ENCODE assay signal across 8 cellular contexts in the genomic region with DNA sequence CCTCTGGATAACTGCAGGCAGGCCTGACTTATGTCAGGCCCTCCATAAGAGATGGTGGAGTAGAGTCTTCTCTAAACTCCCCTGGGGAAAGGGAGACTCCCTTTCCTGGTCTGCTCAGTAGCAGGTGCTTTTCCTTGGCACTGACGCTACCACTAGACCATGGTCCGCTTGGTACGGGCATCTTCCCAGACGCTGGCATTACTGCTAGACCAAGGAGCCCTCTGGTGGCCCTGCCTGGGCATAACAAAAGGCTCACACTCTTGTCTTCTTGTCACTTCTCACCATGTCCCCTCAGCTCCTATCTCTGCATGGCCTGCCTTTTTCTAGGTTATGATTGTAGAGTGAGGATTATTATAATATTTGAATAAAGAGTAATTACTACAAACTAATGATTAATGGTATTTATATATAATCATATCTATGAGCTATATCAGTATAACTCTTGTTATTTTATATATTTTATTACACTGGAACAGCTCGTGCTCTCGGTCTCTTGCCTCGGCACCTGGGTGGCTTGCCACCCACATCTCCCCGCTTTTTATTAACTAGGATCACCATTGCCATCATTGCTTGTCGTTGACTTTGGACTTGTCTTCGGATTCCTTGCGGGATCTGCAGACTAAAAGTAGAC. TPM values are rescaled to one million over a fixed set of nuclear protein-coding genes. Genes with fewer than 3 reads are reported as not detected.
DNase-seq lines count a peak whose midpoint lies in the region; ATAC-seq and TF ChIP-seq lines count a peak whose summit lies in the region.

No MANE protein-coding gene starts in this region.

- H3K9me3 ChIP-seq in SK-N-SH (no peaks in the 10 kb centered on the region), suprapubic skin (no peaks in the 10 kb centered on the region)
- H3K9me3 ChIP-seq in effector memory CD4-positive, alpha-beta T cell (ENCODE audit: control insufficient read depth, low read length) = no peaks in the 10 kb centered on the region

- H3F3A ChIP-seq in SK-N-SH (replicated peaks; ENCODE audit: insufficient read depth) = peaks cover 26% of the 10 kb centered on the region

- WGBS in SK-N-SH (ENCODE audit: low lambda C conversion rate) = 57% methylated on average over 11 of the region's 11 CpGs
- WGBS in suprapubic skin = 57% methylated on average over 11 of the region's 11 CpGs

- peak; percentile 67 for TF ChIP-seq CTCF in SK-N-SH (IDR thresholded peaks at IDR 0.05)
- TF ChIP-seq CTCF in suprapubic skin (IDR thresholded peaks at IDR 0.05) = peak; percentile 60 to 69

- H3K9ac ChIP-seq in SK-N-SH = no peak overlapping the region

- TF ChIP-seq RAD21 in SK-N-SH (IDR thresholded peaks at IDR 0.05; ENCODE audit: low read length) = peak; percentile 78

- ATAC-seq in SK-N-SH treated with all-trans-retinoic acid at 6 μM for 48 hours = no peak
- no peak for ATAC-seq in GM21367 (IDR thresholded peaks at IDR 0.05; ENCODE audit: unreplicated experiment)

- no peaks in the 10 kb centered on the region for H3K36me3 ChIP-seq in SK-N-SH (replicated peaks in 1 of 2; ENCODE audit: control insufficient read depth in 1 of 2, insufficient read depth in 2 of 2, low read length in 1 of 2)
- H3K36me3 ChIP-seq in effector memory CD4-positive, alpha-beta T cell (ENCODE audit: control insufficient read depth, insufficient read depth, low read length) = no peaks in the 10 kb centered on the region
- no peaks in the 10 kb centered on the region for H3K36me3 ChIP-seq in suprapubic skin

- H3K27ac ChIP-seq in SK-N-SH (ENCODE audit: low read depth in 2 of 2, low read length in 1 of 2) (no peak overlapping the region), suprapubic skin (no peak overlapping the region)
- H3K27ac ChIP-seq in effector memory CD4-positive, alpha-beta T cell (ENCODE audit: insufficient read depth, low read length, poor library complexity, severe bottlenecking) = no peak overlapping the region

- H2AFZ ChIP-seq in SK-N-SH (ENCODE audit: low read depth) = no peak overlapping the region

- H3K4me2 ChIP-seq in SK-N-SH = no peak overlapping the region

- TF ChIP-seq EP300 in SK-N-SH (IDR thresholded peaks at IDR 0.05; ENCODE audit: borderline replicate concordance in 1 of 2, low read depth in 1 of 2, low read length in 1 of 2) = no peak
- TF ChIP-seq EP300 in suprapubic skin (IDR thresholded peaks at IDR 0.05) = no peak

- DNase-seq in SK-N-SH (no peak), NCI-H446 (lab: John Stamatoyannopoulos, UW) (peak; percentile 27 to 62), myocyte (ENCODE audit: low read depth) (peak; percentile 84), suprapubic skin (ENCODE audit: low spot score in 2 of 2) (peak in 1 of 2 donors; percentile 80)
- peak; percentile 62 to 65 for DNase-seq in activated CD4-positive, alpha-beta T cell treated with anti-CD3 and anti-CD28 coated beads, Interleukin-2, amount 50 U/mL, for 4 hours
- peak; percentile 20 to 45 (median 32) for DNase-seq in effector memory CD4-positive, alpha-beta T cell

- no peaks in the 10 kb centered on the region for H4K20me1 ChIP-seq in SK-N-SH (ENCODE audit: insufficient read depth)

- H3K4me3 ChIP-seq in SK-N-SH (ENCODE audit: low read depth in 2 of 2, low read length in 1 of 2) = no peak overlapping the region
- H3K4me3 ChIP-seq in effector memory CD4-positive, alpha-beta T cell (ENCODE audit: insufficient read depth, low read depth, low read length, poor library complexity, severe bottlenecking) = no peak overlapping the region
- no peak overlapping the region for H3K4me3 ChIP-seq in suprapubic skin

- no peaks in the 10 kb centered on the region for H3K79me2 ChIP-seq in SK-N-SH (ENCODE audit: insufficient read depth)

- H3K27me3 ChIP-seq in SK-N-SH (ENCODE audit: insufficient read depth) (no peaks in the 10 kb centered on the region), suprapubic skin (no peaks in the 10 kb centered on the region)
- H3K27me3 ChIP-seq in effector memory CD4-positive, alpha-beta T cell (replicated peaks; ENCODE audit: control insufficient read depth, insufficient read depth, low read length, poor library complexity, severe bottlenecking) = no peaks in the 10 kb centered on the region

- H3K9me2 ChIP-seq in SK-N-SH = no peaks in the 10 kb centered on the region

- CTCF ChIA-PET in SK-N-SH (lab: Yijun Ruan, JAX) = interaction anchor here (0.7 to 2.4 kb wide), 13 partner anchors 9 to 145 kb away, joined by 3 to 12 read pairs (median 5); a partner anchor contains a TSS

- POLR2A ChIA-PET in SK-N-SH (lab: Yijun Ruan, JAX) = interaction anchor here (0.8 to 2.3 kb wide), 3 partner anchors 18 to 23 kb away, joined by 3 to 16 read pairs (median 3); no protein-coding TSS in a partner anchor

- TF ChIP-seq POLR2A in suprapubic skin (IDR thresholded peaks at IDR 0.05) = no peak

- H3K4me1 ChIP-seq in SK-N-SH (ENCODE audit: control insufficient read depth in 1 of 2, insufficient read depth in 2 of 2, low read depth in 1 of 2, low read length in 1 of 2) = peaks cover 4 to 11% of the 10 kb centered on the region in 2 experiments; a peak in 2 of 4 replicates
- H3K4me1 ChIP-seq in effector memory CD4-positive, alpha-beta T cell (ENCODE audit: control insufficient read depth, insufficient read depth, low read length, poor library complexity, severe bottlenecking) = peaks cover 2% of the 10 kb centered on the region
- H3K4me1 ChIP-seq in suprapubic skin = peaks cover 8% of the 10 kb centered on the region

TF ChIP-seq in SK-N-SH, 30 proteins besides CTCF, POLR2A, EP300 and RAD21:
- TF ChIP-seq NFIC (IDR thresholded peaks at IDR 0.05; ENCODE audit: borderline replicate concordance) (no peak), TEAD4 (IDR thresholded peaks at IDR 0.05; ENCODE audit: borderline replicate concordance, insufficient read depth) (no peak), SMC3 (IDR thresholded peaks at IDR 0.05; ENCODE audit: low read depth, low read length) (peak; percentile 62), SIN3A (IDR thresholded peaks at IDR 0.05; ENCODE audit: borderline replicate concordance, low read depth, low read length) (no peak)
- TF ChIP-seq, protein P1, sequence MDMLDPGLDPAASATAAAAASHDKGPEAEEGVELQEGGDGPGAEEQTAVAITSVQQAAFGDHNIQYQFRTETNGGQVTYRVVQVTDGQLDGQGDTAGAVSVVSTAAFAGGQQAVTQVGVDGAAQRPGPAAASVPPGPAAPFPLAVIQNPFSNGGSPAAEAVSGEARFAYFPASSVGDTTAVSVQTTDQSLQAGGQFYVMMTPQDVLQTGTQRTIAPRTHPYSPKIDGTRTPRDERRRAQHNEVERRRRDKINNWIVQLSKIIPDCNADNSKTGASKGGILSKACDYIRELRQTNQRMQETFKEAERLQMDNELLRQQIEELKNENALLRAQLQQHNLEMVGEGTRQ (IDR thresholded peaks at IDR 0.05; ENCODE audit: borderline replicate concordance, low read depth, low read length) = no peak
TF ChIP-seq in SK-N-SH: peak in this region for 1.

TF ChIP-seq in SK-N-SH treated with all-trans-retinoic acid at 6 μM for 48 hours, 23 proteins besides CTCF, POLR2A, EP300 and RAD21 (continues in another document):
- TF ChIP-seq OSR1 (CRISPR knock-in tag; IDR thresholded peaks at IDR 0.05) = no peak
- TF ChIP-seq ZNF565 (CRISPR knock-in tag; conservative IDR thresholded peaks at IDR 0.05; ENCODE audit: low read depth) = no peak
- TF ChIP-seq RARB (CRISPR knock-in tag; IDR thresholded peaks at IDR 0.05) = no peak
- no peak for TF ChIP-seq SNAI2 (CRISPR knock-in tag; IDR thresholded peaks at IDR 0.05)
- TF ChIP-seq ZFP3 (CRISPR knock-in tag; IDR thresholded peaks at IDR 0.05) = no peak
- TF ChIP-seq ZC3H10 (CRISPR knock-in tag; IDR thresholded peaks at IDR 0.05) = no peak
- no peak for TF ChIP-seq ARNTL (CRISPR knock-in tag; IDR thresholded peaks at IDR 0.05; ENCODE audit: borderline replicate concordance, low read depth)
- no peak for TF ChIP-seq ZFP30 (CRISPR knock-in tag; IDR thresholded peaks at IDR 0.05)
- no peak for TF ChIP-seq BACH2 (CRISPR knock-in tag; IDR thresholded peaks at IDR 0.05; ENCODE audit: borderline replicate concordance)
- TF ChIP-seq, protein P2, sequence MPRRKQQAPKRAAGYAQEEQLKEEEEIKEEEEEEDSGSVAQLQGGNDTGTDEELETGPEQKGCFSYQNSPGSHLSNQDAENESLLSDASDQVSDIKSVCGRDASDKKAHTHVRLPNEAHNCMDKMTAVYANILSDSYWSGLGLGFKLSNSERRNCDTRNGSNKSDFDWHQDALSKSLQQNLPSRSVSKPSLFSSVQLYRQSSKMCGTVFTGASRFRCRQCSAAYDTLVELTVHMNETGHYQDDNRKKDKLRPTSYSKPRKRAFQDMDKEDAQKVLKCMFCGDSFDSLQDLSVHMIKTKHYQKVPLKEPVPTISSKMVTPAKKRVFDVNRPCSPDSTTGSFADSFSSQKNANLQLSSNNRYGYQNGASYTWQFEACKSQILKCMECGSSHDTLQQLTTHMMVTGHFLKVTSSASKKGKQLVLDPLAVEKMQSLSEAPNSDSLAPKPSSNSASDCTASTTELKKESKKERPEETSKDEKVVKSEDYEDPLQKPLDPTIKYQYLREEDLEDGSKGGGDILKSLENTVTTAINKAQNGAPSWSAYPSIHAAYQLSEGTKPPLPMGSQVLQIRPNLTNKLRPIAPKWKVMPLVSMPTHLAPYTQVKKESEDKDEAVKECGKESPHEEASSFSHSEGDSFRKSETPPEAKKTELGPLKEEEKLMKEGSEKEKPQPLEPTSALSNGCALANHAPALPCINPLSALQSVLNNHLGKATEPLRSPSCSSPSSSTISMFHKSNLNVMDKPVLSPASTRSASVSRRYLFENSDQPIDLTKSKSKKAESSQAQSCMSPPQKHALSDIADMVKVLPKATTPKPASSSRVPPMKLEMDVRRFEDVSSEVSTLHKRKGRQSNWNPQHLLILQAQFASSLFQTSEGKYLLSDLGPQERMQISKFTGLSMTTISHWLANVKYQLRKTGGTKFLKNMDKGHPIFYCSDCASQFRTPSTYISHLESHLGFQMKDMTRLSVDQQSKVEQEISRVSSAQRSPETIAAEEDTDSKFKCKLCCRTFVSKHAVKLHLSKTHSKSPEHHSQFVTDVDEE (CRISPR knock-in tag; IDR thresholded peaks at IDR 0.05) = no peak

RNA-seq across cellular contexts. Expression of a gene that starts 59.8 kb away (rescaled TPM):
- 22.7 and 29.5 TPM in 2 replicates for polyA plus RNA-seq in SK-N-SH (2012; rRNA removed)
- polyA plus RNA-seq in SK-N-SH (2012; cell fraction: cytosol; rRNA removed) = 16.4 and 17.8 TPM in 2 replicates
- polyA plus RNA-seq in SK-N-SH (2012; cell fraction: nucleus; rRNA removed) = 25.7 and 35.5 TPM in 2 replicates
- 54.6 and 70.4 TPM in 2 replicates for total RNA-seq in myocyte
- polyA plus RNA-seq in myocyte (2012) = 68.6 TPM
- total RNA-seq in suprapubic skin = 10 to 100 TPM; 26.7 to 50.9 (median 32.2) TPM
